1 cellular context compared by ENCODE assay signal in genomic region chr11:65899356-65900124, GRCh38.
TF ChIP-seq lines count a peak whose summit lies in the region.

No MANE protein-coding gene starts in this region.

TF ChIP-seq in HepG2, 621 proteins besides CTCF, POLR2A, EP300 and RAD21 (continued from another document and continues in another):
- TF ChIP-seq ZNF784 (CRISPR knock-in tag; IDR thresholded peaks at IDR 0.05; ENCODE audit: borderline replicate concordance) (no peak), SMC3 (IDR thresholded peaks at IDR 0.05; ENCODE audit: low read length) (no peak), PRDM10 (CRISPR knock-in tag; IDR thresholded peaks at IDR 0.05; ENCODE audit: low read depth) (peak; percentile 79; the same call in 1 of the 2 replicates), ZNF296 (CRISPR knock-in tag; conservative IDR thresholded peaks at IDR 0.05) (no peak; the same call in 1 of the 2 replicates), GMEB1 (CRISPR knock-in tag; IDR thresholded peaks at IDR 0.05; ENCODE audit: borderline replicate concordance) (peak; percentile 60; the same call in 1 of the 2 replicates), ZMAT5 (CRISPR knock-in tag; IDR thresholded peaks at IDR 0.05; ENCODE audit: borderline replicate concordance, low read depth) (no peak), TARDBP (CRISPR knock-in tag; IDR thresholded peaks at IDR 0.05) (peak; percentile 63; the same call in 1 of the 2 replicates), ZNF556 (CRISPR knock-in tag; IDR thresholded peaks at IDR 0.05; ENCODE audit: borderline replicate concordance) (no peak; the same call in 1 of the 2 replicates), FOSL1 (CRISPR knock-in tag; IDR thresholded peaks at IDR 0.05; ENCODE audit: borderline replicate concordance) (no peak), ZNF713 (CRISPR knock-in tag; IDR thresholded peaks at IDR 0.05) (no peak), KLF9 (CRISPR knock-in tag; IDR thresholded peaks at IDR 0.05; ENCODE audit: low read depth) (no peak), ZNF878 (CRISPR knock-in tag; IDR thresholded peaks at IDR 0.05) (peak; percentile 85), BORCS8-MEF2B (CRISPR knock-in tag; IDR thresholded peaks at IDR 0.05) (peak; percentile 72; the same call in 1 of the 2 replicates), FOXJ3 (CRISPR knock-in tag; IDR thresholded peaks at IDR 0.05; ENCODE audit: borderline replicate concordance) (no peak), RBFOX2 (IDR thresholded peaks at IDR 0.05; ENCODE audit: low read depth, low read length) (peak; percentile 78), REXO4 (CRISPR knock-in tag; IDR thresholded peaks at IDR 0.05; ENCODE audit: borderline replicate concordance) (no peak; the same call in 1 of the 2 replicates), BCLAF1 (IDR thresholded peaks at IDR 0.05) (no peak), ZNF292 (CRISPR knock-in tag; IDR thresholded peaks at IDR 0.05; ENCODE audit: borderline replicate concordance, low read depth) (no peak), GPN1 (CRISPR knock-in tag; IDR thresholded peaks at IDR 0.05; ENCODE audit: borderline replicate concordance) (no peak), ZNF547 (CRISPR knock-in tag; IDR thresholded peaks at IDR 0.05) (peak; percentile 49; the same call in 1 of the 2 replicates), TAF1 (CRISPR knock-in tag; IDR thresholded peaks at IDR 0.05) (peak; percentile 51), ELF4 (CRISPR knock-in tag; IDR thresholded peaks at IDR 0.05; ENCODE audit: borderline replicate concordance) (0 out of 2 replicates have a peak, but pooled peaks have one; percentile 48), ZNF333 (CRISPR knock-in tag; IDR thresholded peaks at IDR 0.05; ENCODE audit: borderline replicate concordance) (peak; percentile 4; the same call in 1 of the 2 replicates), FOXK1 (CRISPR knock-in tag; IDR thresholded peaks at IDR 0.05; ENCODE audit: borderline replicate concordance, low read depth) (no peak), ZNF549 (CRISPR knock-in tag; IDR thresholded peaks at IDR 0.05) (no peak), ZNF597 (CRISPR knock-in tag; IDR thresholded peaks at IDR 0.05) (no peak), ZNF670 (CRISPR knock-in tag; IDR thresholded peaks at IDR 0.05; ENCODE audit: borderline replicate concordance) (peak; percentile 95), ZBTB8A (CRISPR knock-in tag; IDR thresholded peaks at IDR 0.05; ENCODE audit: borderline replicate concordance, low read depth) (no peak), TCF7 (IDR thresholded peaks at IDR 0.05; ENCODE audit: low read depth) (no peak), ZNF792 (CRISPR knock-in tag; IDR thresholded peaks at IDR 0.05) (no peak), HOXA9 (CRISPR knock-in tag; IDR thresholded peaks at IDR 0.05; ENCODE audit: borderline replicate concordance) (0 out of 2 replicates have a peak, but pooled peaks have one; percentile 74), ISL2 (CRISPR knock-in tag; IDR thresholded peaks at IDR 0.05) (no peak; the same call in 1 of the 2 replicates), ZNF780A (CRISPR knock-in tag; IDR thresholded peaks at IDR 0.05) (peak; percentile 78; the same call in 1 of the 2 replicates), RFX5 (IDR thresholded peaks at IDR 0.05; ENCODE audit: low read depth, low read length) (no peak), KLF11 (CRISPR knock-in tag; IDR thresholded peaks at IDR 0.05) (0 out of 2 replicates have a peak, but pooled peaks have one; percentile 32), NKX3-1 (CRISPR knock-in tag; IDR thresholded peaks at IDR 0.05) (no peak), ZFY (CRISPR knock-in tag; IDR thresholded peaks at IDR 0.05) (peak; percentile 64), MAFF (IDR thresholded peaks at IDR 0.05; ENCODE audit: low read depth, low read length) (no peak; the same call in 1 of the 2 replicates), ESRRA (CRISPR knock-in tag; IDR thresholded peaks at IDR 0.05; ENCODE audit: low read depth) (peak; percentile 19; the same call in 1 of the 2 replicates), RORA (CRISPR knock-in tag; IDR thresholded peaks at IDR 0.05) (no peak), ONECUT2 (CRISPR knock-in tag; IDR thresholded peaks at IDR 0.05) (no peak), POLR2G (IDR thresholded peaks at IDR 0.05; ENCODE audit: low read depth, low read length) (peak; percentile 56; the same call in 1 of the 2 replicates), ZNF569 (CRISPR knock-in tag; IDR thresholded peaks at IDR 0.05; ENCODE audit: borderline replicate concordance) (no peak), RELA (CRISPR knock-in tag; IDR thresholded peaks at IDR 0.05) (peak; percentile 50; the same call in 1 of the 2 replicates)
- TF ChIP-seq, protein P1, sequence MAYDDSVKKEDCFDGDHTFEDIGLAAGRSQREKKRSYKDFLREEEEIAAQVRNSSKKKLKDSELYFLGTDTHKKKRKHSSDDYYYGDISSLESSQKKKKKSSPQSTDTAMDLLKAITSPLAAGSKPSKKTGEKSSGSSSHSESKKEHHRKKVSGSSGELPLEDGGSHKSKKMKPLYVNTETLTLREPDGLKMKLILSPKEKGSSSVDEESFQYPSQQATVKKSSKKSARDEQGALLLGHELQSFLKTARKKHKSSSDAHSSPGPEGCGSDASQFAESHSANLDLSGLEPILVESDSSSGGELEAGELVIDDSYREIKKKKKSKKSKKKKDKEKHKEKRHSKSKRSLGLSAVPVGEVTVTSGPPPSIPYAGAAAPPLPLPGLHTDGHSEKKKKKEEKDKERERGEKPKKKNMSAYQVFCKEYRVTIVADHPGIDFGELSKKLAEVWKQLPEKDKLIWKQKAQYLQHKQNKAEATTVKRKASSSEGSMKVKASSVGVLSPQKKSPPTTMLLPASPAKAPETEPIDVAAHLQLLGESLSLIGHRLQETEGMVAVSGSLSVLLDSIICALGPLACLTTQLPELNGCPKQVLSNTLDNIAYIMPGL (CRISPR knock-in tag; IDR thresholded peaks at IDR 0.05; ENCODE audit: borderline replicate concordance in 1 of 2, low read depth in 1 of 2): peak; percentile 26 to 82; a peak in 2 of 4 replicates
- TF ChIP-seq, protein P2, sequence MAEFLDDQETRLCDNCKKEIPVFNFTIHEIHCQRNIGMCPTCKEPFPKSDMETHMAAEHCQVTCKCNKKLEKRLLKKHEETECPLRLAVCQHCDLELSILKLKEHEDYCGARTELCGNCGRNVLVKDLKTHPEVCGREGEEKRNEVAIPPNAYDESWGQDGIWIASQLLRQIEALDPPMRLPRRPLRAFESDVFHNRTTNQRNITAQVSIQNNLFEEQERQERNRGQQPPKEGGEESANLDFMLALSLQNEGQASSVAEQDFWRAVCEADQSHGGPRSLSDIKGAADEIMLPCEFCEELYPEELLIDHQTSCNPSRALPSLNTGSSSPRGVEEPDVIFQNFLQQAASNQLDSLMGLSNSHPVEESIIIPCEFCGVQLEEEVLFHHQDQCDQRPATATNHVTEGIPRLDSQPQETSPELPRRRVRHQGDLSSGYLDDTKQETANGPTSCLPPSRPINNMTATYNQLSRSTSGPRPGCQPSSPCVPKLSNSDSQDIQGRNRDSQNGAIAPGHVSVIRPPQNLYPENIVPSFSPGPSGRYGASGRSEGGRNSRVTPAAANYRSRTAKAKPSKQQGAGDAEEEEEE (CRISPR knock-in tag; IDR thresholded peaks at IDR 0.05; ENCODE audit: borderline replicate concordance): no peak
- TF ChIP-seq, protein P3, sequence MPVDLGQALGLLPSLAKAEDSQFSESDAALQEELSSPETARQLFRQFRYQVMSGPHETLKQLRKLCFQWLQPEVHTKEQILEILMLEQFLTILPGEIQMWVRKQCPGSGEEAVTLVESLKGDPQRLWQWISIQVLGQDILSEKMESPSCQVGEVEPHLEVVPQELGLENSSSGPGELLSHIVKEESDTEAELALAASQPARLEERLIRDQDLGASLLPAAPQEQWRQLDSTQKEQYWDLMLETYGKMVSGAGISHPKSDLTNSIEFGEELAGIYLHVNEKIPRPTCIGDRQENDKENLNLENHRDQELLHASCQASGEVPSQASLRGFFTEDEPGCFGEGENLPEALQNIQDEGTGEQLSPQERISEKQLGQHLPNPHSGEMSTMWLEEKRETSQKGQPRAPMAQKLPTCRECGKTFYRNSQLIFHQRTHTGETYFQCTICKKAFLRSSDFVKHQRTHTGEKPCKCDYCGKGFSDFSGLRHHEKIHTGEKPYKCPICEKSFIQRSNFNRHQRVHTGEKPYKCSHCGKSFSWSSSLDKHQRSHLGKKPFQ (CRISPR knock-in tag; IDR thresholded peaks at IDR 0.05; ENCODE audit: insufficient replicate concordance): no peak
- TF ChIP-seq, protein P4, sequence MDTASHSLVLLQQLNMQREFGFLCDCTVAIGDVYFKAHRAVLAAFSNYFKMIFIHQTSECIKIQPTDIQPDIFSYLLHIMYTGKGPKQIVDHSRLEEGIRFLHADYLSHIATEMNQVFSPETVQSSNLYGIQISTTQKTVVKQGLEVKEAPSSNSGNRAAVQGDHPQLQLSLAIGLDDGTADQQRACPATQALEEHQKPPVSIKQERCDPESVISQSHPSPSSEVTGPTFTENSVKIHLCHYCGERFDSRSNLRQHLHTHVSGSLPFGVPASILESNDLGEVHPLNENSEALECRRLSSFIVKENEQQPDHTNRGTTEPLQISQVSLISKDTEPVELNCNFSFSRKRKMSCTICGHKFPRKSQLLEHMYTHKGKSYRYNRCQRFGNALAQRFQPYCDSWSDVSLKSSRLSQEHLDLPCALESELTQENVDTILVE (CRISPR knock-in tag; IDR thresholded peaks at IDR 0.05): peak; percentile 66
